In the genomic region with DNA sequence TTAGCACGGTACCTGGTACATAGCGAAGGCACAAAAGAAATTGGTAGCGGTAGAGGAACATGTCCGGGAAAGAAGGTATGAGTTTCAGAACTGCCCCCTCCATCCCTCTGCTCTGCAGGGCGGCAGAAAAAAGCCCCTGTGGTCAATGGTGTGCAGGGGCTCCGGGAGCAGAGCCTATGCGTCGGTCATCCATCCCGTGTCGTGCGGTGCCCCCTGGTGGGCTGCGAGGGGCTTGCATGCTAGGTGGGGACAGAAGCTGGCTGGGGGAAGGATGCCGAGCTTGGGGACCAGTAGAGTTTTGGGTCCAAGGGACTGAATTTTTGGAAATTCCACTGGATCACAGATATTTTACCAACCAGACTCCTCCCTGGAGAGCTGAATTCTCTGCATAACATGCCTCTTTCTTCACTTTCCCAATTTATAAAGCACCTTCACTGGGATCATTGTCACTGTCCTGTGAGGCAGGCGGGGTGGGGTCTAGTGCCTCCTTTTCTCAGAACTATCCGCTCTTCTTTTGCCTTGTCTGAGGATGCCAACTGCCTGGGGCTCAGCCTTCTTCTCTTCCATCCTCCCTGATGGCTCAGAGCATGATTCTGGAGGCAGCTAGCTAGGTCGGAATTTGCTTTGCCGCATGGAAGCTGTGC, we compare ENCODE assay signal across 8 cellular contexts.
DNase-seq lines count a peak whose midpoint lies in the region; ATAC-seq and TF ChIP-seq lines count a peak whose summit lies in the region.

No MANE protein-coding gene starts in this region.

- intact Hi-C loops in activated B cell treated with CpG ODN at 0.5 μM for 24 hours (cut with micrococcal nuclease), result loop anchor here (1.0 to 2.0 kb wide), 2 partner anchors 210 to 443 kb away; no protein-coding TSS in a partner anchor

- peak; percentile 19 for TF ChIP-seq CTCF in activated B cell treated with CpG ODN at 0.5 μM for 24 hours (IDR thresholded peaks at IDR 0.05)

- POLR2A ChIA-PET in activated B cell treated with CpG ODN at 0.5 μM for 24 hours (lab: Charles Lee), result no interaction called here

- H3K27me3 Mint-ChIP-seq in activated B cell treated with CpG ODN at 0.5 μM for 24 hours, result peaks cover 4% of the 10 kb centered on the region

- H3K4me3 Mint-ChIP-seq in activated B cell treated with CpG ODN at 0.5 μM for 24 hours, result no peak overlapping the region

- no peaks in the 10 kb centered on the region for H3K36me3 Mint-ChIP-seq in activated B cell treated with CpG ODN at 0.5 μM for 24 hours (ENCODE audit: low read depth)

- peak; percentile 47 for ATAC-seq in activated B cell treated with CpG ODN at 0.5 μM for 24 hours (ENCODE audit: low read depth)
- peak; percentile 77 for ATAC-seq in left lobe of liver
- no peak for ATAC-seq in GM21528 (IDR thresholded peaks at IDR 0.05; ENCODE audit: low FRiP score, unreplicated experiment)

- DNase-seq in NCI-H446 (lab: John Stamatoyannopoulos, UW), result peak; percentile 46 to 72
- no peak for DNase-seq in NCI-H446 treated with DMSO at 0.1 percent for 48 hours (lab: John Stamatoyannopoulos, UW)
- DNase-seq in NCI-H1092 (lab: John Stamatoyannopoulos, UW), result peak; percentile 68
- peak; percentile 55 for DNase-seq in activated B cell treated with CpG ODN at 0.5 μM for 24 hours
- DNase-seq in caudate nucleus (lab: John Stamatoyannopoulos, UW), result peak in 57 of 61 donors; percentile 8 to 76 (median 46)
- DNase-seq in left lobe of liver (ENCODE audit: low spot score), result peak; percentile 73
- peak in 2 of 3 donors; percentile 2 to 62 for DNase-seq in stimulated activated CD4-positive, alpha-beta T cell treated with anti-CD3 and anti-CD28 coated beads, TNF-alpha, amount 100 ng/mL, for 1 hour (ENCODE audit: low read depth in 3 of 3, low spot score in 1 of 3)

- no peaks in the 10 kb centered on the region for H3K4me1 Mint-ChIP-seq in activated B cell treated with CpG ODN at 0.5 μM for 24 hours

- no peaks in the 10 kb centered on the region for H3K9me3 Mint-ChIP-seq in activated B cell treated with CpG ODN at 0.5 μM for 24 hours

- CTCF ChIA-PET in activated B cell treated with CpG ODN at 0.5 μM for 24 hours (lab: Charles Lee), result interaction anchor here (0.6 to 2.1 kb wide), 10 partner anchors 8 to 552 kb away, joined by 3 to 24 read pairs (median 4); no protein-coding TSS in a partner anchor

- H3K27ac Mint-ChIP-seq in activated B cell treated with CpG ODN at 0.5 μM for 24 hours, result no peak overlapping the region

- no peak overlapping the region for H3K27ac ChIP-seq in caudate nucleus (ENCODE audit: low read depth, low read length)
